In genomic region chr21:44418108-44418875, GRCh38 we compare ENCODE assay signal across 32 cellular contexts. TPM values are rescaled to one million over a fixed set of nuclear protein-coding genes. Genes with fewer than 3 reads are reported as not detected.
DNase-seq lines count a peak whose midpoint lies in the region; ATAC-seq, FAIRE-seq and TF ChIP-seq lines count a peak whose summit lies in the region.
"Had no signal": no experiment of that assay in that cellular context is flagged by ENCODE, and none has a peak within 500 bp of the region (broad histone marks: within the 10 kb centered on the region; RNA-seq: fewer than 3 reads in every experiment).

No MANE protein-coding gene starts in this region.

- no peak for FAIRE-seq in GM12891 (lab: Jason Lieb, UNC)
- FAIRE-seq: GM12878 had no signal

- H3K27me3 Mint-ChIP-seq in osteocyte (ENCODE audit: unreplicated experiment) = no peaks in the 10 kb centered on the region
- H3K27me3 Mint-ChIP-seq in activated T-helper 2 cell treated with anti-CD3 and anti-CD28 coated beads, Interferon-gamma antibody, Interleukin-2, Interleukin-4, amounts not matched to agents 10 μg/mL and 5 μg/mL and 100 μg/mL, durations not matched to agents 14 hours and 24 hours and 36 hours (ENCODE audit: low read depth) = no peaks in the 10 kb centered on the region
- H3K27me3 Mint-ChIP-seq: activated CD4-positive, alpha-beta T cell treated with anti-CD3 and anti-CD28 coated beads, Interleukin-2, amount 10 ng/mL, durations not matched to agents 24 days and 14 days; naive thymus-derived CD8-positive, alpha-beta T cell had no signal

- no peaks in the 10 kb centered on the region for H3K36me3 Mint-ChIP-seq in osteocyte (ENCODE audit: unreplicated experiment)
- peaks cover 20% of the 10 kb centered on the region for H3K36me3 Mint-ChIP-seq in activated T-helper 2 cell treated with anti-CD3 and anti-CD28 coated beads, Interferon-gamma antibody, Interleukin-2, Interleukin-4, amounts not matched to agents 10 μg/mL and 5 μg/mL and 100 μg/mL, durations not matched to agents 14 hours and 24 hours and 36 hours (ENCODE audit: low read depth)
- H3K36me3 Mint-ChIP-seq: naive thymus-derived CD8-positive, alpha-beta T cell had no signal

- no peak for TF ChIP-seq POLR2A in GM12891 (IDR thresholded peaks at IDR 0.05; ENCODE audit: low read depth, low read length)

- no peak overlapping the region for H3K4me3 Mint-ChIP-seq in osteocyte (ENCODE audit: unreplicated experiment)
- no peak overlapping the region for H3K4me3 Mint-ChIP-seq in activated T-helper 2 cell treated with anti-CD3 and anti-CD28 coated beads, Interferon-gamma antibody, Interleukin-2, Interleukin-4, amounts not matched to agents 10 μg/mL and 5 μg/mL and 100 μg/mL, durations not matched to agents 14 hours and 24 hours and 36 hours (ENCODE audit: low read depth)
- H3K4me3 Mint-ChIP-seq: activated CD4-positive, alpha-beta T cell treated with anti-CD3 and anti-CD28 coated beads, Interleukin-2, amount 10 ng/mL, durations not matched to agents 24 days and 14 days; activated T-cell treated with anti-CD3 and anti-CD28 coated beads, Interleukin-2, amount 50 U/mL, for 4 hours; naive thymus-derived CD8-positive, alpha-beta T cell had no signal

- intact Hi-C loops in cardiac septum (cut with DNase I) (no loop called here), left ventricle myocardium superior (cut with micrococcal nuclease) (no loop called here), dorsolateral prefrontal cortex (cut with DNase I) (no loop called here), upper lobe of right lung (cut with DNase I) (no loop called here)
- intact Hi-C loops in activated T-helper 2 cell treated with anti-CD3 and anti-CD28 coated beads, Interferon-gamma antibody, Interleukin-2, Interleukin-4, amounts not matched to agents 10 μg/mL and 5 μg/mL and 100 μg/mL, durations not matched to agents 14 hours and 24 hours and 36 hours (cut with micrococcal nuclease) = no loop called here

- H3K27me3 ChIP-seq in dorsolateral prefrontal cortex (peaks cover 0 to 3% (median 0%) of the 10 kb centered on the region in 45 donors), upper lobe of right lung (no peaks in the 10 kb centered on the region), foreskin keratinocyte (no peaks in the 10 kb centered on the region)
- H3K27me3 ChIP-seq: brain microvascular endothelial cell, SJCRH30 had no signal

- ATAC-seq in left ventricle myocardium superior = no peak
- ATAC-seq in upper lobe of right lung = no peak
- ATAC-seq in foreskin keratinocyte = no peak
- ATAC-seq: activated T-cell treated with anti-CD3 and anti-CD28 coated beads, Interleukin-2, amount 50 U/mL, for 4 hours; GM12878; naive thymus-derived CD8-positive, alpha-beta T cell; Panc1 had no signal

- no peaks in the 10 kb centered on the region for H3K36me3 ChIP-seq in upper lobe of right lung
- H3K36me3 ChIP-seq: brain microvascular endothelial cell, SJCRH30, transverse colon had no signal

- no peaks in the 10 kb centered on the region for H3K4me1 ChIP-seq in upper lobe of right lung
- no peaks in the 10 kb centered on the region for H3K4me1 ChIP-seq in foreskin keratinocyte
- H3K4me1 ChIP-seq: SJCRH30, transverse colon had no signal

- H3K4me3 ChIP-seq in dorsolateral prefrontal cortex (no peak overlapping the region), upper lobe of right lung (no peak overlapping the region)
- H3K4me3 ChIP-seq: GM12878, SJCRH30, transverse colon had no signal

- H3K4me1 Mint-ChIP-seq in osteocyte (ENCODE audit: unreplicated experiment) = no peaks in the 10 kb centered on the region
- no peaks in the 10 kb centered on the region for H3K4me1 Mint-ChIP-seq in activated T-helper 2 cell treated with anti-CD3 and anti-CD28 coated beads, Interferon-gamma antibody, Interleukin-2, Interleukin-4, amounts not matched to agents 10 μg/mL and 5 μg/mL and 100 μg/mL, durations not matched to agents 14 hours and 24 hours and 36 hours (ENCODE audit: low read depth)
- H3K4me1 Mint-ChIP-seq: activated CD4-positive, alpha-beta T cell treated with anti-CD3 and anti-CD28 coated beads, Interleukin-2, amount 10 ng/mL, durations not matched to agents 24 days and 14 days had no signal

- no peak for TF ChIP-seq CTCF in dorsolateral prefrontal cortex (IDR thresholded peaks at IDR 0.05 in 54 of 56, conservative IDR thresholded peaks at IDR 0.05 in 2 of 56; ENCODE audit: low read depth in 1 of 56, partially characterized antibody in 56 of 56)
- TF ChIP-seq CTCF in osteocyte (IDR thresholded peaks at IDR 0.05) = no peak
- TF ChIP-seq CTCF in upper lobe of right lung (IDR thresholded peaks at IDR 0.05) = no peak
- TF ChIP-seq CTCF in foreskin keratinocyte (conservative IDR thresholded peaks at IDR 0.05) = no peak

- H3K9me3 Mint-ChIP-seq in osteocyte (ENCODE audit: unreplicated experiment) = no peaks in the 10 kb centered on the region
- H3K9me3 Mint-ChIP-seq in activated T-helper 2 cell treated with anti-CD3 and anti-CD28 coated beads, Interferon-gamma antibody, Interleukin-2, Interleukin-4, amounts not matched to agents 10 μg/mL and 5 μg/mL and 100 μg/mL, durations not matched to agents 14 hours and 24 hours and 36 hours = peaks cover 10% of the 10 kb centered on the region

- H3K9me3 ChIP-seq in upper lobe of right lung = no peaks in the 10 kb centered on the region
- H3K9me3 ChIP-seq: SJCRH30, transverse colon had no signal

- H3K27ac ChIP-seq in dorsolateral prefrontal cortex (no peak overlapping the region), upper lobe of right lung (no peak overlapping the region), foreskin keratinocyte (no peak overlapping the region)
- H3K27ac ChIP-seq: brain microvascular endothelial cell, epithelial cell of prostate, SJCRH30, transverse colon, VCaP had no signal

- DNase-seq in cardiac septum (ENCODE audit: low spot score) (peak; percentile 49), left ventricle myocardium superior (no peak), dorsolateral prefrontal cortex (peak in 7 of 10 donors; percentile 2 to 41 (median 25)), osteocyte (ENCODE audit: extremely low spot score, unreplicated experiment) (peak; percentile 83), upper lobe of right lung (peak; percentile 50), GM12891 (ENCODE audit: insufficient read length, low spot score) (no peak), foreskin keratinocyte (no peak)
- no peak for DNase-seq in activated T-helper 2 cell treated with anti-CD3 and anti-CD28 coated beads, Interferon-gamma antibody, Interleukin-2, Interleukin-4, amounts not matched to agents 10 μg/mL and 5 μg/mL and 100 μg/mL, durations not matched to agents 14 hours and 24 hours and 36 hours (ENCODE audit: low spot score)
- DNase-seq: activated CD4-positive, alpha-beta T cell treated with anti-CD3 and anti-CD28 coated beads, Interleukin-2, amount 10 ng/mL, durations not matched to agents 24 days and 14 days; activated naive CD4-positive, alpha-beta T cell; activated T-cell treated with anti-CD3 and anti-CD28 coated beads, Interleukin-2, amount 50 U/mL, for 4 hours; amniotic stem cell; brain microvascular endothelial cell; effector CD4-positive, alpha-beta T cell; GOT3; midbrain; NCI-H1048; NCI-H1694; NCI-H446 treated with DMSO at 0.1 percent for 48 hours; NCI-H774; right cardiac atrium; SJCRH30; stimulated activated CD4-positive, alpha-beta T cell treated with anti-CD3 and anti-CD28 coated beads, Interleukin-12 subunit alpha, Interleukin-12 subunit beta, amount 100 ng/mL, for 4 hours; stimulated activated CD4-positive, alpha-beta T cell treated with anti-CD3 and anti-CD28 coated beads, Interleukin-4, amount 100 ng/mL, for 1 hour; T-helper 9 cell; transverse colon had no signal

- no peak overlapping the region for H3K27ac Mint-ChIP-seq in osteocyte (ENCODE audit: unreplicated experiment)
- no peak overlapping the region for H3K27ac Mint-ChIP-seq in activated T-helper 2 cell treated with anti-CD3 and anti-CD28 coated beads, Interferon-gamma antibody, Interleukin-2, Interleukin-4, amounts not matched to agents 10 μg/mL and 5 μg/mL and 100 μg/mL, durations not matched to agents 14 hours and 24 hours and 36 hours
- H3K27ac Mint-ChIP-seq: activated CD4-positive, alpha-beta T cell treated with anti-CD3 and anti-CD28 coated beads, Interleukin-2, amount 10 ng/mL, durations not matched to agents 24 days and 14 days; naive thymus-derived CD8-positive, alpha-beta T cell had no signal

TF ChIP-seq in GM12891, 5 proteins besides CTCF, POLR2A, EP300 and RAD21:
- TF ChIP-seq TAF1 (IDR thresholded peaks at IDR 0.05; ENCODE audit: low read depth, low read length) = no peak
- TF ChIP-seq POU2F2 (IDR thresholded peaks at IDR 0.05; ENCODE audit: low read depth, low read length) = no peak
- no peak for TF ChIP-seq POLR2AphosphoS5 (IDR thresholded peaks at IDR 0.05; ENCODE audit: low read depth, low read length)
- TF ChIP-seq SPI1 (IDR thresholded peaks at IDR 0.05; ENCODE audit: low read depth, low read length) = no peak
- TF ChIP-seq PAX5 (IDR thresholded peaks at IDR 0.05; ENCODE audit: insufficient read depth, low read length, severe bottlenecking) = no peak

RNA-seq across cellular contexts. Expression of gene LRRC3, which starts 37.0 kb away (rescaled TPM):
- total RNA-seq in cardiac septum (2.9 TPM), left ventricle myocardium superior (2.1 TPM), dorsolateral prefrontal cortex (1 to 10 TPM in 42 of 120 experiments, under 1 TPM in 78; 0.15 to 4.1 (median 0.88) TPM), osteocyte (4.0 and 4.2 TPM in 2 replicates), upper lobe of right lung (3.6 TPM), foreskin keratinocyte (2.0 and 2.6 TPM in 2 replicates)
- 2.2 and 2.3 TPM in 2 replicates for total RNA-seq in activated T-helper 2 cell treated with anti-CD3 and anti-CD28 coated beads, Interferon-gamma antibody, Interleukin-2, Interleukin-4, amounts not matched to agents 10 μg/mL and 5 μg/mL and 100 μg/mL, durations not matched to agents 14 hours and 24 hours and 36 hours
- 0.37 TPM for polyA plus RNA-seq in GM12891 (2012; ENCODE audit: low read depth, missing spikeins)
- 1.3 and 1.4 TPM in 2 replicates for polyA plus RNA-seq in foreskin keratinocyte
- total RNA-seq: HT1080, SJCRH30 had no signal

Comparison
In these comparisons a context has a peak if more than half of its experiments do, and no peak if none do; other contexts are left out.
1. DNase-seq: peak in cardiac septum (single experiment), dorsolateral prefrontal cortex (7 of 10), osteocyte (single experiment) and upper lobe of right lung (single experiment); none in left ventricle myocardium superior (single experiment), activated T-helper 2 cell treated with anti-CD3 and anti-CD28 coated beads, Interferon-gamma antibody, Interleukin-2, Interleukin-4, amounts not matched to agents 10 μg/mL and 5 μg/mL and 100 μg/mL, durations not matched to agents 14 hours and 24 hours and 36 hours (single experiment), GM12891 (single experiment) and foreskin keratinocyte (0 of 2).